21 cellular contexts compared by ENCODE assay signal in genomic region chr16:30416047-30416603, GRCh38.
DNase-seq lines count a peak whose midpoint lies in the region; ATAC-seq and TF ChIP-seq lines count a peak whose summit lies in the region.
"Had no signal": no experiment of that assay in that cellular context is flagged by ENCODE, and none has a peak within 500 bp of the region (broad histone marks: within the 10 kb centered on the region; RNA-seq: fewer than 3 reads in every experiment).

No MANE protein-coding gene starts in this region.

- H3K4me3 Mint-ChIP-seq in activated naive CD4-positive, alpha-beta T cell treated with anti-CD3 and anti-CD28 coated beads, Interleukin-2, amount 10 ng/mL, durations not matched to agents 7 days and 5 days, result peak overlapping the region; percentile 3
- H3K4me3 Mint-ChIP-seq in central memory CD8-positive, alpha-beta T cell, result no peak overlapping the region
- no peak overlapping the region for H3K4me3 Mint-ChIP-seq in stimulated activated effector memory CD8-positive, alpha-beta T cell treated with anti-CD3 and anti-CD28 coated beads, Interleukin-12 subunit alpha, Interleukin-12 subunit beta, amount 100 ng/mL, for 72 hours

- no peaks in the 10 kb centered on the region for H3K27me3 Mint-ChIP-seq in activated naive CD4-positive, alpha-beta T cell treated with anti-CD3 and anti-CD28 coated beads, Interleukin-2, amount 10 ng/mL, durations not matched to agents 7 days and 5 days
- no peaks in the 10 kb centered on the region for H3K27me3 Mint-ChIP-seq in central memory CD8-positive, alpha-beta T cell
- H3K27me3 Mint-ChIP-seq: activated B cell treated with CpG ODN at 0.5 μM for 24 hours had no signal

- H3K4me2 ChIP-seq in KMS-11, result no peak overlapping the region; the same call in 1 of the 2 replicates

- no peak overlapping the region for H2AFZ ChIP-seq in KMS-11 (ENCODE audit: low read depth)

- H4K20me1 ChIP-seq in KMS-11 (ENCODE audit: insufficient read depth), result no peaks in the 10 kb centered on the region

- H3K9ac ChIP-seq in KMS-11, result no peak overlapping the region

- CTCF ChIA-PET in activated naive CD4-positive, alpha-beta T cell treated with anti-CD3 and anti-CD28 coated beads, Interleukin-2, amount 10 ng/mL, durations not matched to agents 7 days and 5 days (lab: Charles Lee), result interaction anchor here (0.7 to 1.3 kb wide), 2 partner anchors 182 to 273 kb away, joined by 3 to 4 read pairs; no protein-coding TSS in a partner anchor

- no peak for DNase-seq in activated naive CD4-positive, alpha-beta T cell treated with anti-CD3 and anti-CD28 coated beads, Interleukin-2, amount 10 ng/mL, durations not matched to agents 7 days and 5 days
- no peak for DNase-seq in activated naive CD4-positive, alpha-beta T cell treated with Interleukin-2 at 50 U/mL for 16 hours
- DNase-seq in central memory CD8-positive, alpha-beta T cell (ENCODE audit: low spot score in 2 of 2), result no peak
- DNase-seq in stimulated activated effector memory CD8-positive, alpha-beta T cell treated with anti-CD3 and anti-CD28 coated beads, Interleukin-12 subunit alpha, Interleukin-12 subunit beta, amount 100 ng/mL, for 72 hours (ENCODE audit: low spot score in 2 of 2), result no peak
- no peak for DNase-seq in inferior parietal cortex (ENCODE audit: extremely low spot score)
- DNase-seq in NOMO-1 (lab: John Stamatoyannopoulos, UW; ENCODE audit: unreplicated experiment in 2 of 2), result no peak
- no peak for DNase-seq in GM20000 (ENCODE audit: low spot score)
- DNase-seq: ACHN; activated B cell treated with CpG ODN at 0.5 μM for 24 hours; activated CD8-positive, alpha-beta T cell treated with anti-CD3 and anti-CD28 coated beads, Interleukin-2, amount 10 ng/mL, durations not matched to agents 7 days and 5 days; body of pancreas; DMS 273 treated with DMSO at 0.1 percent for 48 hours; endodermal cell; kidney glomerular epithelial cell; NCI-H1417; NCI-H510A; right cardiac atrium; substantia nigra; T1000 had no signal

- H3K9me3 Mint-ChIP-seq in activated naive CD4-positive, alpha-beta T cell treated with anti-CD3 and anti-CD28 coated beads, Interleukin-2, amount 10 ng/mL, durations not matched to agents 7 days and 5 days, result no peaks in the 10 kb centered on the region
- no peaks in the 10 kb centered on the region for H3K9me3 Mint-ChIP-seq in central memory CD8-positive, alpha-beta T cell
- H3K9me3 Mint-ChIP-seq in stimulated activated effector memory CD8-positive, alpha-beta T cell treated with anti-CD3 and anti-CD28 coated beads, Interleukin-12 subunit alpha, Interleukin-12 subunit beta, amount 100 ng/mL, for 72 hours, result no peaks in the 10 kb centered on the region
- H3K9me3 Mint-ChIP-seq: activated B cell treated with CpG ODN at 0.5 μM for 24 hours, endodermal cell had no signal

- H3K27me3 ChIP-seq in KMS-11 (ENCODE audit: insufficient read depth, low read depth), result no peaks in the 10 kb centered on the region
- H3K27me3 ChIP-seq: body of pancreas had no signal

- H3K4me1 ChIP-seq in KMS-11 (ENCODE audit: low read depth, poor library complexity, severe bottlenecking), result peaks cover 49% of the 10 kb centered on the region

- H3K27ac Mint-ChIP-seq in activated naive CD4-positive, alpha-beta T cell treated with anti-CD3 and anti-CD28 coated beads, Interleukin-2, amount 10 ng/mL, durations not matched to agents 7 days and 5 days, result peak overlapping the region; percentile 55
- peak overlapping the region; percentile 70 for H3K27ac Mint-ChIP-seq in central memory CD8-positive, alpha-beta T cell (ENCODE audit: low read depth)
- H3K27ac Mint-ChIP-seq in stimulated activated effector memory CD8-positive, alpha-beta T cell treated with anti-CD3 and anti-CD28 coated beads, Interleukin-12 subunit alpha, Interleukin-12 subunit beta, amount 100 ng/mL, for 72 hours, result peak overlapping the region; percentile 1
- H3K27ac Mint-ChIP-seq: endodermal cell had no signal

- peaks cover 38% of the 10 kb centered on the region for H3K4me1 Mint-ChIP-seq in activated naive CD4-positive, alpha-beta T cell treated with anti-CD3 and anti-CD28 coated beads, Interleukin-2, amount 10 ng/mL, durations not matched to agents 7 days and 5 days
- peaks cover 31% of the 10 kb centered on the region for H3K4me1 Mint-ChIP-seq in central memory CD8-positive, alpha-beta T cell
- H3K4me1 Mint-ChIP-seq in stimulated activated effector memory CD8-positive, alpha-beta T cell treated with anti-CD3 and anti-CD28 coated beads, Interleukin-12 subunit alpha, Interleukin-12 subunit beta, amount 100 ng/mL, for 72 hours, result peaks cover 37% of the 10 kb centered on the region

- ATAC-seq in central memory CD8-positive, alpha-beta T cell (replicated peaks; ENCODE audit: extremely low read depth, poor library complexity, severe bottlenecking), result no peak
- no peak for ATAC-seq in stimulated activated effector memory CD8-positive, alpha-beta T cell treated with anti-CD3 and anti-CD28 coated beads, Interleukin-12 subunit alpha, Interleukin-12 subunit beta, amount 100 ng/mL, for 72 hours
- ATAC-seq: activated CD8-positive, alpha-beta T cell treated with anti-CD3 and anti-CD28 coated beads, Interleukin-2, amount 10 ng/mL, durations not matched to agents 7 days and 5 days; body of pancreas; right cardiac atrium had no signal

- H3K36me3 ChIP-seq in KMS-11 (ENCODE audit: insufficient read depth), result no peaks in the 10 kb centered on the region

- H3K36me3 Mint-ChIP-seq in activated naive CD4-positive, alpha-beta T cell treated with anti-CD3 and anti-CD28 coated beads, Interleukin-2, amount 10 ng/mL, durations not matched to agents 7 days and 5 days, result peaks cover 24% of the 10 kb centered on the region
- H3K36me3 Mint-ChIP-seq in central memory CD8-positive, alpha-beta T cell (ENCODE audit: insufficient read depth), result peaks cover 12% of the 10 kb centered on the region
- peaks cover 68% of the 10 kb centered on the region for H3K36me3 Mint-ChIP-seq in stimulated activated effector memory CD8-positive, alpha-beta T cell treated with anti-CD3 and anti-CD28 coated beads, Interleukin-12 subunit alpha, Interleukin-12 subunit beta, amount 100 ng/mL, for 72 hours

- peak overlapping the region; percentile 5; the same call in 1 of the 2 replicates for H3K27ac ChIP-seq in KMS-11
- H3K27ac ChIP-seq: C4-2B had no signal

- no peak overlapping the region for H3K4me3 ChIP-seq in KMS-11 (IDR thresholded peaks at IDR 0.05; ENCODE audit: insufficient read depth, low read depth, low read length)
- H3K4me3 ChIP-seq: body of pancreas had no signal

- TF ChIP-seq CTCF in KMS-11 (conservative IDR thresholded peaks at IDR 0.05; ENCODE audit: low read depth, low read length), result no peak
- no peak for TF ChIP-seq CTCF in GM20000 (IDR thresholded peaks at IDR 0.05; ENCODE audit: extremely low read depth, missing control alignments)

- H3K79me2 ChIP-seq in KMS-11 (ENCODE audit: insufficient read depth, low read depth), result peaks cover 3% of the 10 kb centered on the region; the same call in 1 of the 2 replicates

Comparison
In these comparisons a context has a peak if more than half of its experiments do, and no peak if none do; other contexts are left out.
1. H3K27ac Mint-ChIP-seq: peak in every context shown above with its lines; median percentile 70 in central memory CD8-positive, alpha-beta T cell; 55 in activated naive CD4-positive, alpha-beta T cell treated with anti-CD3 and anti-CD28 coated beads, Interleukin-2, amount 10 ng/mL, durations not matched to agents 7 days and 5 days; 1 in stimulated activated effector memory CD8-positive, alpha-beta T cell treated with anti-CD3 and anti-CD28 coated beads, Interleukin-12 subunit alpha, Interleukin-12 subunit beta, amount 100 ng/mL, for 72 hours.